ENCODE assay signal across 8 cellular contexts in genomic region chr16:589658-590159, GRCh38. TPM values are rescaled to one million over a fixed set of nuclear protein-coding genes. Genes with fewer than 3 reads are reported as not detected.
DNase-seq lines count a peak whose midpoint lies in the region; ATAC-seq lines count a peak whose summit lies in the region.

Gene RAB40C (plus strand): TSS chr16:590066. CDS start chr16:590292, 226 bp downstream.

- no peaks in the 10 kb centered on the region for H3K9me3 Mint-ChIP-seq in memory B cell

- peak within 1 kb of the TSS; percentile 98 for H3K27ac Mint-ChIP-seq in memory B cell

- H3K27me3 Mint-ChIP-seq in memory B cell = peaks cover 2% of the 10 kb centered on the region

- peak; percentile 50 for ATAC-seq in GM21367 (IDR thresholded peaks at IDR 0.05; ENCODE audit: unreplicated experiment)
- peak; percentile 77 for ATAC-seq in memory B cell (ENCODE audit: low read depth)

- H3K36me3 Mint-ChIP-seq in memory B cell = peaks cover 2% of the 10 kb centered on the region

- H3K4me1 Mint-ChIP-seq in memory B cell = peaks cover 29% of the 10 kb centered on the region

- DNase-seq in COR-L47 (lab: John Stamatoyannopoulos, UW) = peak; percentile 98
- DNase-seq in HT1080 (ENCODE audit: low read depth) = peak; percentile 90
- DNase-seq in NK-92 treated with Interleukin-12 subunit alpha and Interleukin-12 subunit beta, amount 100 ng/mL, for 24 hours (lab: John Stamatoyannopoulos, UW) = peak; percentile 99
- peak; percentile 98 to 99 for DNase-seq in activated CD8-positive, alpha-beta memory T cell treated with anti-CD3 and anti-CD28 coated beads for 4 hours (ENCODE audit: low read depth in 2 of 2)
- DNase-seq in effector CD8-positive, alpha-beta T cell (lab: John Stamatoyannopoulos, UW) = peak; percentile 97
- peak; percentile 98 to 99 for DNase-seq in memory B cell (ENCODE audit: low spot score in 2 of 2)
- peak; percentile 98 for DNase-seq in stimulated activated CD8-positive, alpha-beta memory T cell treated with anti-CD3 and anti-CD28 coated beads, Interleukin-12 subunit alpha, Interleukin-12 subunit beta, amount 100 ng/mL, for 1 hour (ENCODE audit: low read depth)

- peak within 1 kb of the TSS; percentile 99 for H3K4me3 Mint-ChIP-seq in memory B cell

RNA-seq across cellular contexts. Expression of gene RAB40C, which starts in this region (rescaled TPM):
- total RNA-seq in HT1080 (2014; rRNA removed; shearing (Covaris generic)) = 12.9 and 15.2 TPM in 2 replicates
- 13.6 and 15.9 TPM in 2 replicates for polyA plus RNA-seq in HT1080 (2015; cell fraction: cytosol; rRNA removed)
- 19.1 and 24.1 TPM in 2 replicates for polyA plus RNA-seq in HT1080 (2015; cell fraction: nucleus; rRNA removed)

Comparison
In these comparisons a context has a peak if more than half of its experiments do, and no peak if none do; other contexts are left out.
1. Peak in every context shown above with its lines: DNase-seq and ATAC-seq.